2 cellular contexts compared by ENCODE assay signal in the genomic region with DNA sequence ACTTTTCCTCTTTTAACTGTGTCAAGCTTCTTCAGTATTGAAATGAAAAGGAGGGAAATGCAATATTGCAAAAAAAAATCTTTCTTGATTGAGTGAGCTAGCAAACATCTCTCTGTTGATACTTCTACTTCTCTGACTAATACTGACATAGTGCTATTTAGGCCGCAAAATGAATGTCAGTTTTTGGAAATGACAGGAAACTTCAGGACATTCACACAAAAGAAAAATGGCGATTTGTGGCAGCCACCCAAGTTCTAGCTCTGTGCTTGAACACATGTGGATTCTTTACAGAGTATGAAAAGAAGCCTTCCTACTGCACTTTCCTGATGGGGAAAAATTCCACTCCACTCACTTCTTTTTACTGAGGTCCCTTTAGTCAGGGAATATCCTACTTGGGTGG.
TF ChIP-seq lines count a peak whose summit lies in the region.

No MANE protein-coding gene starts in this region.

TF ChIP-seq in H1, 55 proteins besides CTCF, POLR2A, EP300 and RAD21:
- no peak for TF ChIP-seq EGR1 (IDR thresholded peaks at IDR 0.05; ENCODE audit: borderline replicate concordance, low read depth, low read length)
- TF ChIP-seq NANOG (IDR thresholded peaks at IDR 0.05; ENCODE audit: insufficient read depth, low read depth, low read length, poor library complexity, severe bottlenecking): no peak
- no peak for TF ChIP-seq CREB1 (IDR thresholded peaks at IDR 0.05)
- no peak for TF ChIP-seq ASH2L (IDR thresholded peaks at IDR 0.05; ENCODE audit: low read length)
- TF ChIP-seq POLR2AphosphoS5 (IDR thresholded peaks at IDR 0.05; ENCODE audit: low read depth, low read length): no peak
- no peak for TF ChIP-seq GABPA (IDR thresholded peaks at IDR 0.05; ENCODE audit: borderline replicate concordance, insufficient read depth, low read length)
- no peak for TF ChIP-seq HDAC6 (IDR thresholded peaks at IDR 0.05; ENCODE audit: low read depth, low read length)
- no peak for TF ChIP-seq CHD2 (IDR thresholded peaks at IDR 0.05; ENCODE audit: low read length)
- no peak for TF ChIP-seq CTBP2 (IDR thresholded peaks at IDR 0.05; ENCODE audit: borderline replicate concordance, insufficient read depth, insufficient read length, low read length)
- TF ChIP-seq, protein P1, sequence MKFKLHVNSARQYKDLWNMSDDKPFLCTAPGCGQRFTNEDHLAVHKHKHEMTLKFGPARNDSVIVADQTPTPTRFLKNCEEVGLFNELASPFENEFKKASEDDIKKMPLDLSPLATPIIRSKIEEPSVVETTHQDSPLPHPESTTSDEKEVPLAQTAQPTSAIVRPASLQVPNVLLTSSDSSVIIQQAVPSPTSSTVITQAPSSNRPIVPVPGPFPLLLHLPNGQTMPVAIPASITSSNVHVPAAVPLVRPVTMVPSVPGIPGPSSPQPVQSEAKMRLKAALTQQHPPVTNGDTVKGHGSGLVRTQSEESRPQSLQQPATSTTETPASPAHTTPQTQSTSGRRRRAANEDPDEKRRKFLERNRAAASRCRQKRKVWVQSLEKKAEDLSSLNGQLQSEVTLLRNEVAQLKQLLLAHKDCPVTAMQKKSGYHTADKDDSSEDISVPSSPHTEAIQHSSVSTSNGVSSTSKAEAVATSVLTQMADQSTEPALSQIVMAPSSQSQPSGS (IDR thresholded peaks at IDR 0.05; ENCODE audit: low read length): no peak
- no peak for TF ChIP-seq SAP30 (IDR thresholded peaks at IDR 0.05; ENCODE audit: insufficient read depth, insufficient replicate concordance, low read length)
- TF ChIP-seq, protein P2, sequence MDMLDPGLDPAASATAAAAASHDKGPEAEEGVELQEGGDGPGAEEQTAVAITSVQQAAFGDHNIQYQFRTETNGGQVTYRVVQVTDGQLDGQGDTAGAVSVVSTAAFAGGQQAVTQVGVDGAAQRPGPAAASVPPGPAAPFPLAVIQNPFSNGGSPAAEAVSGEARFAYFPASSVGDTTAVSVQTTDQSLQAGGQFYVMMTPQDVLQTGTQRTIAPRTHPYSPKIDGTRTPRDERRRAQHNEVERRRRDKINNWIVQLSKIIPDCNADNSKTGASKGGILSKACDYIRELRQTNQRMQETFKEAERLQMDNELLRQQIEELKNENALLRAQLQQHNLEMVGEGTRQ (IDR thresholded peaks at IDR 0.05; ENCODE audit: low read length): no peak
- TF ChIP-seq, protein P3, sequence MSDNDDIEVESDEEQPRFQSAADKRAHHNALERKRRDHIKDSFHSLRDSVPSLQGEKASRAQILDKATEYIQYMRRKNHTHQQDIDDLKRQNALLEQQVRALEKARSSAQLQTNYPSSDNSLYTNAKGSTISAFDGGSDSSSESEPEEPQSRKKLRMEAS (IDR thresholded peaks at IDR 0.05): no peak

TF ChIP-seq in SK-N-SH, 30 proteins besides CTCF, POLR2A, EP300 and RAD21:
- TF ChIP-seq, protein P4, sequence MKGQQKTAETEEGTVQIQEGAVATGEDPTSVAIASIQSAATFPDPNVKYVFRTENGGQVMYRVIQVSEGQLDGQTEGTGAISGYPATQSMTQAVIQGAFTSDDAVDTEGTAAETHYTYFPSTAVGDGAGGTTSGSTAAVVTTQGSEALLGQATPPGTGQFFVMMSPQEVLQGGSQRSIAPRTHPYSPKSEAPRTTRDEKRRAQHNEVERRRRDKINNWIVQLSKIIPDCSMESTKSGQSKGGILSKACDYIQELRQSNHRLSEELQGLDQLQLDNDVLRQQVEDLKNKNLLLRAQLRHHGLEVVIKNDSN (IDR thresholded peaks at IDR 0.05; ENCODE audit: borderline replicate concordance, low read depth): no peak
- TF ChIP-seq RXRA (IDR thresholded peaks at IDR 0.05; ENCODE audit: borderline replicate concordance, low read depth) (no peak), EZH2phosphoT487 (IDR thresholded peaks at IDR 0.05; ENCODE audit: borderline replicate concordance, low read depth) (no peak), POLR2AphosphoS5 (IDR thresholded peaks at IDR 0.05; ENCODE audit: low read depth, low read length) (no peak), MEF2A (IDR thresholded peaks at IDR 0.05; ENCODE audit: borderline replicate concordance, low read depth) (no peak), MXI1 (IDR thresholded peaks at IDR 0.05; ENCODE audit: low read depth, low read length) (no peak), TCF12 (IDR thresholded peaks at IDR 0.05) (no peak), JUND (IDR thresholded peaks at IDR 0.05) (no peak), YY1 (IDR thresholded peaks at IDR 0.05; ENCODE audit: low read depth) (no peak), FOXJ3 (CRISPR knock-in tag; IDR thresholded peaks at IDR 0.05) (no peak), SMC3 (IDR thresholded peaks at IDR 0.05; ENCODE audit: low read depth, low read length) (no peak), FOSL2 (IDR thresholded peaks at IDR 0.05; ENCODE audit: borderline replicate concordance, low read depth) (no peak), GATA2 (CRISPR knock-in tag; IDR thresholded peaks at IDR 0.05) (no peak), FOXM1 (IDR thresholded peaks at IDR 0.05; ENCODE audit: low read depth) (no peak)
- TF ChIP-seq, protein P5, sequence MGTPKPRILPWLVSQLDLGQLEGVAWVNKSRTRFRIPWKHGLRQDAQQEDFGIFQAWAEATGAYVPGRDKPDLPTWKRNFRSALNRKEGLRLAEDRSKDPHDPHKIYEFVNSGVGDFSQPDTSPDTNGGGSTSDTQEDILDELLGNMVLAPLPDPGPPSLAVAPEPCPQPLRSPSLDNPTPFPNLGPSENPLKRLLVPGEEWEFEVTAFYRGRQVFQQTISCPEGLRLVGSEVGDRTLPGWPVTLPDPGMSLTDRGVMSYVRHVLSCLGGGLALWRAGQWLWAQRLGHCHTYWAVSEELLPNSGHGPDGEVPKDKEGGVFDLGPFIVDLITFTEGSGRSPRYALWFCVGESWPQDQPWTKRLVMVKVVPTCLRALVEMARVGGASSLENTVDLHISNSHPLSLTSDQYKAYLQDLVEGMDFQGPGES (IDR thresholded peaks at IDR 0.05; ENCODE audit: low read depth, low read length): no peak
- TF ChIP-seq, protein P6, sequence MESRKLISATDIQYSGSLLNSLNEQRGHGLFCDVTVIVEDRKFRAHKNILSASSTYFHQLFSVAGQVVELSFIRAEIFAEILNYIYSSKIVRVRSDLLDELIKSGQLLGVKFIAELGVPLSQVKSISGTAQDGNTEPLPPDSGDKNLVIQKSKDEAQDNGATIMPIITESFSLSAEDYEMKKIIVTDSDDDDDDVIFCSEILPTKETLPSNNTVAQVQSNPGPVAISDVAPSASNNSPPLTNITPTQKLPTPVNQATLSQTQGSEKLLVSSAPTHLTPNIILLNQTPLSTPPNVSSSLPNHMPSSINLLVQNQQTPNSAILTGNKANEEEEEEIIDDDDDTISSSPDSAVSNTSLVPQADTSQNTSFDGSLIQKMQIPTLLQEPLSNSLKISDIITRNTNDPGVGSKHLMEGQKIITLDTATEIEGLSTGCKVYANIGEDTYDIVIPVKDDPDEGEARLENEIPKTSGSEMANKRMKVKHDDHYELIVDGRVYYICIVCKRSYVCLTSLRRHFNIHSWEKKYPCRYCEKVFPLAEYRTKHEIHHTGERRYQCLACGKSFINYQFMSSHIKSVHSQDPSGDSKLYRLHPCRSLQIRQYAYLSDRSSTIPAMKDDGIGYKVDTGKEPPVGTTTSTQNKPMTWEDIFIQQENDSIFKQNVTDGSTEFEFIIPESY (IDR thresholded peaks at IDR 0.05; ENCODE audit: borderline replicate concordance, low read depth): no peak
